20 cellular contexts compared by ENCODE assay signal in genomic region chr16:56604966-56605365, GRCh38. TPM values are rescaled to one million over a fixed set of nuclear protein-coding genes. Genes with fewer than 3 reads are reported as not detected.
DNase-seq lines count a peak whose midpoint lies in the region; ATAC-seq, FAIRE-seq and TF ChIP-seq lines count a peak whose summit lies in the region.
"Had no signal": no experiment of that assay in that cellular context is flagged by ENCODE, and none has a peak within 500 bp of the region (broad histone marks: within the 10 kb centered on the region; RNA-seq: fewer than 3 reads in every experiment).

No MANE protein-coding gene starts in this region.

- H3K4me3 Mint-ChIP-seq in progenitor cell of endocrine pancreas (ENCODE audit: low read depth) = no peak overlapping the region
- H3K4me3 Mint-ChIP-seq: endodermal cell, T-cell had no signal

- POLR2A ChIA-PET in HepG2 (lab: Yijun Ruan, JAX) = interaction anchor here (0.5 to 3.4 kb wide), 2 partner anchors 21 to 83 kb away, joined by 3 to 39 read pairs; partner anchors contain the start of gene MT1E

- no TSS peak for BruUV-seq in HepG2 (replicated peaks; lab: Mats Ljungman, UMichigan)

- intact Hi-C loops in HepG2 (cut with micrococcal nuclease; ENCODE audit: unreplicated experiment) (loop anchor here (10.0 kb wide), 2 partner anchors 50 to 260 kb away; partner anchors contain the start of genes MT1B, MT1F and SLC12A3), lower lobe of right lung (cut with DNase I) (no loop called here)

- H4K20me1 ChIP-seq in HepG2 (ENCODE audit: insufficient read depth, low read length) = no peaks in the 10 kb centered on the region

- peaks cover 6% of the 10 kb centered on the region for H3K4me1 Mint-ChIP-seq in progenitor cell of endocrine pancreas (ENCODE audit: low read depth)

- no peak overlapping the region for H3K4me3 ChIP-seq in liver (ENCODE audit: low read depth in 1 of 3, low read length in 3 of 3)
- H3K4me3 ChIP-seq in HepG2 (replicated peaks in 1 of 3; ENCODE audit: insufficient read depth in 1 of 3, low read depth in 2 of 3, low read length in 3 of 3) = no peak overlapping the region
- H3K4me3 ChIP-seq in lower lobe of right lung = no peak overlapping the region

- 97% methylated on average over 4 of the region's 4 CpGs for WGBS in liver
- 57% methylated on average over 4 of the region's 4 CpGs for WGBS in HepG2 (ENCODE audit: low lambda C conversion rate)

- no peak for TF ChIP-seq RAD21 in liver (IDR thresholded peaks at IDR 0.05)
- TF ChIP-seq RAD21 in HepG2 (CRISPR knock-in tag; IDR thresholded peaks at IDR 0.05) = no peak

- in situ Hi-C loops in HepG2 (cut with HindIII; ENCODE audit: extremely low pct_ligation_motif_present, low pct_unique_long_range_greater_than_20kb) = loop anchor here (5.0 kb wide), 1 partner anchor 97 kb away; no protein-coding TSS in a partner anchor

- peaks cover 4 to 27% (median 8%) of the 10 kb centered on the region in 4 donors for H3K4me1 ChIP-seq in liver (ENCODE audit: control insufficient read depth in 4 of 4, insufficient read depth in 4 of 4, low read length in 3 of 4)
- H3K4me1 ChIP-seq in HepG2 (ENCODE audit: insufficient read depth, low read length) = peaks cover 50% of the 10 kb centered on the region
- peaks cover 34% of the 10 kb centered on the region for H3K4me1 ChIP-seq in lower lobe of right lung

- H3K27ac ChIP-seq in liver (ENCODE audit: low read depth in 1 of 2, low read length in 2 of 2) (peak overlapping the region; percentile 98 to 99), HepG2 (ENCODE audit: extremely low read length, insufficient read depth, low read length) (no peak overlapping the region), lower lobe of right lung (peak overlapping the region; percentile 96)
- H3K27ac ChIP-seq: KMS-11, WERI-Rb-1 had no signal

- H3K27me3 ChIP-seq in liver (ENCODE audit: control insufficient read depth in 4 of 4, insufficient read depth in 4 of 4, low read length in 3 of 4) (no peaks in the 10 kb centered on the region), HepG2 (ENCODE audit: control insufficient read depth in 1 of 2, insufficient read depth in 2 of 2, low read length in 2 of 2) (peaks cover 0 to 7% of the 10 kb centered on the region in 2 experiments; a peak in 2 of 5 replicates), lower lobe of right lung (ENCODE audit: low read depth) (no peaks in the 10 kb centered on the region)

- H3K27me3 Mint-ChIP-seq in progenitor cell of endocrine pancreas = peaks cover 80% of the 10 kb centered on the region

- TF ChIP-seq EP300 in HepG2 (IDR thresholded peaks at IDR 0.05; ENCODE audit: low read depth in 2 of 2, low read length in 2 of 2) (no peak), HepG2 (CRISPR knock-in tag; IDR thresholded peaks at IDR 0.05; ENCODE audit: borderline replicate concordance) (no peak)

- CTCF ChIA-PET in HepG2 (lab: Yijun Ruan, JAX; ENCODE audit: low intra/inter-chr PET ratio, low total read pairs) = no interaction called here

- no peak overlapping the region for H3K27ac Mint-ChIP-seq in progenitor cell of endocrine pancreas
- H3K27ac Mint-ChIP-seq: endodermal cell had no signal

- no peak for ATAC-seq in HepG2
- no peak for ATAC-seq in lower lobe of right lung
- ATAC-seq in GM18873 (IDR thresholded peaks at IDR 0.05; ENCODE audit: low FRiP score, unreplicated experiment) = no peak
- ATAC-seq: T-cell had no signal

- no peak overlapping the region for H3K4me2 ChIP-seq in HepG2 (ENCODE audit: low read depth, low read length)
- H3K4me2 ChIP-seq: KMS-11 had no signal

- no peak overlapping the region for H2AFZ ChIP-seq in HepG2 (ENCODE audit: low read length)

- DNase-seq in HepG2 (ENCODE audit: low spot score) = no peak
- no peak for DNase-seq in lower lobe of right lung
- no peak for DNase-seq in progenitor cell of endocrine pancreas (ENCODE audit: low spot score, unreplicated experiment)
- no peak for DNase-seq in medulla oblongata (ENCODE audit: extremely low spot score)
- DNase-seq: activated CD4-positive, alpha-beta T cell treated with anti-CD3 and anti-CD28 coated beads, Interleukin-2, amount 50 U/mL, for 48 hours; activated naive CD4-positive, alpha-beta T cell treated with Interleukin-2 at 50 U/mL for 16 hours; DMS53; endodermal cell; kidney glomerular epithelial cell; NCI-H1048; NCI-H2081 treated with DMSO at 0.1 percent for 48 hours; NCI-H524; retina; SHP77; T-cell; WERI-Rb-1 had no signal

- no peaks in the 10 kb centered on the region for H3K79me2 ChIP-seq in HepG2 (ENCODE audit: insufficient read depth, low read length)

- no peak for TF ChIP-seq POLR2A in HepG2 (IDR thresholded peaks at IDR 0.05; ENCODE audit: insufficient read depth in 1 of 2, low read depth in 2 of 2, low read length in 2 of 2)

- H3K9me3 Mint-ChIP-seq in progenitor cell of endocrine pancreas (ENCODE audit: low read depth) = no peaks in the 10 kb centered on the region
- H3K9me3 Mint-ChIP-seq: endodermal cell, T-cell had no signal

- no peaks in the 10 kb centered on the region for H3K36me3 Mint-ChIP-seq in progenitor cell of endocrine pancreas (ENCODE audit: insufficient read depth)
- H3K36me3 Mint-ChIP-seq: T-cell had no signal

- no peak for FAIRE-seq in HepG2 (lab: Jason Lieb, UNC)

- H3K9ac ChIP-seq in liver (ENCODE audit: low read depth in 1 of 2, low read length in 2 of 2) (no peak overlapping the region), HepG2 (ENCODE audit: insufficient read depth, low read depth, low read length) (no peak overlapping the region)
- H3K9ac ChIP-seq: KMS-11 had no signal

- no peak for TF ChIP-seq CTCF in liver (IDR thresholded peaks at IDR 0.05; ENCODE audit: low read depth, low read length, missing input control)
- no peak for TF ChIP-seq CTCF in HepG2 (CRISPR knock-in tag; IDR thresholded peaks at IDR 0.05)
- no peak for TF ChIP-seq CTCF in lower lobe of right lung (IDR thresholded peaks at IDR 0.05)
- no peak for TF ChIP-seq CTCF in progenitor cell of endocrine pancreas (IDR thresholded peaks at IDR 0.05; ENCODE audit: unreplicated experiment)

- no peaks in the 10 kb centered on the region for H3K36me3 ChIP-seq in liver (ENCODE audit: control insufficient read depth in 4 of 4, insufficient read depth in 3 of 4, low read depth in 1 of 4, low read length in 3 of 4)
- H3K36me3 ChIP-seq in HepG2 (replicated peaks in 1 of 2; ENCODE audit: control insufficient read depth in 1 of 2, insufficient read depth in 2 of 2, low read length in 2 of 2) = no peaks in the 10 kb centered on the region
- no peaks in the 10 kb centered on the region for H3K36me3 ChIP-seq in lower lobe of right lung
- H3K36me3 ChIP-seq: WERI-Rb-1 had no signal

- H3K9me3 ChIP-seq in liver (ENCODE audit: control insufficient read depth in 4 of 4, low read length in 3 of 4) (no peaks in the 10 kb centered on the region), HepG2 (ENCODE audit: low read length) (no peaks in the 10 kb centered on the region), lower lobe of right lung (no peaks in the 10 kb centered on the region)

RNA-seq across cellular contexts. Expression of gene MT2A, which starts 3.4 kb away (rescaled TPM):
- total RNA-seq in liver (100 to 1,000 TPM in 1 of 2 donors, 10 to 100 TPM in 1; 45.8 to 387 TPM), HepG2 (2016; rRNA removed; fragmentation: Illumina TruSeq; extraction: Trizol) (371 and 409 TPM in 2 replicates), lower lobe of right lung (223 TPM), progenitor cell of endocrine pancreas (11.5 TPM in 2 replicates)
- polyA plus RNA-seq in liver (1,000 to 10,000 TPM; 4,079 to 5,206 TPM), HepG2 (2011; rRNA removed) (115 and 135 TPM in 2 replicates)
- 157 and 189 TPM in 2 replicates for total RNA-seq in HepG2 (2016; cell fraction: cytosol; rRNA removed; fragmentation: Illumina TruSeq; extraction: Trizol; ENCODE audit: low read depth)
- total RNA-seq in HepG2 (2016; cell fraction: insoluble cytoplasmic fraction; rRNA removed; fragmentation: Illumina TruSeq; extraction: Trizol) = 352 and 408 TPM in 2 replicates
- 229 and 245 TPM in 2 replicates for total RNA-seq in HepG2 (2016; cell fraction: membrane; rRNA removed; fragmentation: Illumina TruSeq; extraction: Trizol)
- 163 and 193 TPM in 2 replicates for total RNA-seq in HepG2 (2016; cell fraction: nucleus; rRNA removed; fragmentation: Illumina TruSeq; extraction: Trizol)
- 73.7 and 154 TPM in 2 replicates for polyA plus RNA-seq in HepG2 (2011; cell fraction: cytosol; rRNA removed)
- polyA plus RNA-seq in HepG2 (2011; cell fraction: nucleus; rRNA removed) = 59.7 and 92.9 TPM in 2 replicates
- polyA plus RNA-seq in HepG2 (2012) = 238 and 414 TPM in 2 replicates
- 372 and 462 TPM in 2 replicates for polyA plus RNA-seq in HepG2 (2016; cell fraction: cytosol; fragmentation: Illumina TruSeq; extraction: Trizol; ENCODE audit: low read depth)
- polyA plus RNA-seq in HepG2 (2016; cell fraction: insoluble cytoplasmic fraction; fragmentation: Illumina TruSeq; extraction: Trizol; ENCODE audit: low read depth) = 827 and 1,007 TPM in 2 replicates
- 520 and 590 TPM in 2 replicates for polyA plus RNA-seq in HepG2 (2016; cell fraction: membrane; fragmentation: Illumina TruSeq; extraction: Trizol; ENCODE audit: low read depth)
- polyA plus RNA-seq in HepG2 (2016; cell fraction: nucleus; fragmentation: Illumina TruSeq; extraction: Trizol; ENCODE audit: insufficient read depth, low read depth) = 496 and 540 TPM in 2 replicates
- polyA minus RNA-seq in HepG2 (2011; rRNA and poly(A)+ RNA removed; ENCODE audit: low replicate concordance) = 32.0 and 145 TPM in 2 replicates
- polyA minus RNA-seq in HepG2 (2011; cell fraction: cytosol; rRNA and poly(A)+ RNA removed) = 123 and 174 TPM in 2 replicates
- 12.1 and 19.8 TPM in 2 replicates for polyA minus RNA-seq in HepG2 (2011; cell fraction: nucleus; rRNA and poly(A)+ RNA removed)

RNA-seq across cellular contexts. Expression of gene MT3, which starts 15.6 kb away (rescaled TPM):
- not detected for total RNA-seq in liver
- polyA plus RNA-seq in liver = not detected
- total RNA-seq in HepG2 (2016; rRNA removed; fragmentation: Illumina TruSeq; extraction: Trizol) = not detected in 2 replicates
- total RNA-seq in HepG2 (2016; cell fraction: cytosol; rRNA removed; fragmentation: Illumina TruSeq; extraction: Trizol; ENCODE audit: low read depth) = not detected in 2 replicates
- not detected in 2 replicates for total RNA-seq in HepG2 (2016; cell fraction: insoluble cytoplasmic fraction; rRNA removed; fragmentation: Illumina TruSeq; extraction: Trizol)
- total RNA-seq in HepG2 (2016; cell fraction: membrane; rRNA removed; fragmentation: Illumina TruSeq; extraction: Trizol) = not detected in 2 replicates
- total RNA-seq in HepG2 (2016; cell fraction: nucleus; rRNA removed; fragmentation: Illumina TruSeq; extraction: Trizol) = not detected in 2 replicates
- not detected in 2 replicates for polyA plus RNA-seq in HepG2 (2011; rRNA removed)
- not detected in 2 replicates for polyA plus RNA-seq in HepG2 (2011; cell fraction: cytosol; rRNA removed)
- polyA plus RNA-seq in HepG2 (2011; cell fraction: nucleus; rRNA removed) = not detected in 2 replicates
- not detected in 2 replicates for polyA plus RNA-seq in HepG2 (2012)
- not detected in 2 replicates for polyA plus RNA-seq in HepG2 (2016; cell fraction: cytosol; fragmentation: Illumina TruSeq; extraction: Trizol; ENCODE audit: low read depth)
- polyA plus RNA-seq in HepG2 (2016; cell fraction: insoluble cytoplasmic fraction; fragmentation: Illumina TruSeq; extraction: Trizol; ENCODE audit: low read depth) = not detected in 2 replicates
- not detected in 2 replicates for polyA plus RNA-seq in HepG2 (2016; cell fraction: membrane; fragmentation: Illumina TruSeq; extraction: Trizol; ENCODE audit: low read depth)
- not detected in 2 replicates for polyA plus RNA-seq in HepG2 (2016; cell fraction: nucleus; fragmentation: Illumina TruSeq; extraction: Trizol; ENCODE audit: insufficient read depth, low read depth)
- not detected in 2 replicates for polyA minus RNA-seq in HepG2 (2011; rRNA and poly(A)+ RNA removed; ENCODE audit: low replicate concordance)
- not detected in 2 replicates for polyA minus RNA-seq in HepG2 (2011; cell fraction: cytosol; rRNA and poly(A)+ RNA removed)
- not detected in 2 replicates for polyA minus RNA-seq in HepG2 (2011; cell fraction: nucleus; rRNA and poly(A)+ RNA removed)
- total RNA-seq in lower lobe of right lung = not detected
- not detected in 2 replicates for total RNA-seq in progenitor cell of endocrine pancreas
- total RNA-seq: endodermal cell had no signal

RNA-seq across cellular contexts. Expression of gene MT1E, which starts 20.6 kb away (rescaled TPM):
- total RNA-seq in liver (1,000 to 10,000 TPM in 1 of 2 donors, 100 to 1,000 TPM in 1; 206 to 1,831 TPM), HepG2 (2016; rRNA removed; fragmentation: Illumina TruSeq; extraction: Trizol) (1,072 and 1,398 TPM in 2 replicates), lower lobe of right lung (158 TPM), progenitor cell of endocrine pancreas (4.0 and 5.2 TPM in 2 replicates)
- polyA plus RNA-seq in liver (1,000 to 10,000 TPM in 1 of 2 donors, 100 to 1,000 TPM in 1; 336 to 1,280 TPM), HepG2 (2011; rRNA removed) (65.7 and 110 TPM in 2 replicates)
- 449 and 580 TPM in 2 replicates for total RNA-seq in HepG2 (2016; cell fraction: cytosol; rRNA removed; fragmentation: Illumina TruSeq; extraction: Trizol; ENCODE audit: low read depth)
- 1,060 and 1,516 TPM in 2 replicates for total RNA-seq in HepG2 (2016; cell fraction: insoluble cytoplasmic fraction; rRNA removed; fragmentation: Illumina TruSeq; extraction: Trizol)
- 620 and 688 TPM in 2 replicates for total RNA-seq in HepG2 (2016; cell fraction: membrane; rRNA removed; fragmentation: Illumina TruSeq; extraction: Trizol)
- 375 and 428 TPM in 2 replicates for total RNA-seq in HepG2 (2016; cell fraction: nucleus; rRNA removed; fragmentation: Illumina TruSeq; extraction: Trizol)
- polyA plus RNA-seq in HepG2 (2011; cell fraction: cytosol; rRNA removed) = 60.2 and 170 TPM in 2 replicates
- 44.6 and 58.6 TPM in 2 replicates for polyA plus RNA-seq in HepG2 (2011; cell fraction: nucleus; rRNA removed)
- polyA plus RNA-seq in HepG2 (2012) = 41.0 and 60.0 TPM in 2 replicates
- 331 and 417 TPM in 2 replicates for polyA plus RNA-seq in HepG2 (2016; cell fraction: cytosol; fragmentation: Illumina TruSeq; extraction: Trizol; ENCODE audit: low read depth)
- 916 and 1,090 TPM in 2 replicates for polyA plus RNA-seq in HepG2 (2016; cell fraction: insoluble cytoplasmic fraction; fragmentation: Illumina TruSeq; extraction: Trizol; ENCODE audit: low read depth)
- 493 and 496 TPM in 2 replicates for polyA plus RNA-seq in HepG2 (2016; cell fraction: membrane; fragmentation: Illumina TruSeq; extraction: Trizol; ENCODE audit: low read depth)
- 455 and 459 TPM in 2 replicates for polyA plus RNA-seq in HepG2 (2016; cell fraction: nucleus; fragmentation: Illumina TruSeq; extraction: Trizol; ENCODE audit: insufficient read depth, low read depth)
- polyA minus RNA-seq in HepG2 (2011; rRNA and poly(A)+ RNA removed; ENCODE audit: low replicate concordance) = 37.7 and 61.5 TPM in 2 replicates
- polyA minus RNA-seq in HepG2 (2011; cell fraction: cytosol; rRNA and poly(A)+ RNA removed) = 10.3 and 29.3 TPM in 2 replicates
- polyA minus RNA-seq in HepG2 (2011; cell fraction: nucleus; rRNA and poly(A)+ RNA removed) = 4.0 and 4.5 TPM in 2 replicates

RNA-seq across cellular contexts. Expression of gene MT1M, which starts 27.5 kb away (rescaled TPM):
- 100 to 1,000 TPM in 1 of 2 donors, 10 to 100 TPM in 1; 20.4 to 159 TPM for total RNA-seq in liver
- polyA plus RNA-seq in liver = 100 to 1,000 TPM; 229 to 343 TPM
- total RNA-seq in HepG2 (2016; rRNA removed; fragmentation: Illumina TruSeq; extraction: Trizol) = 4.6 and 5.5 TPM in 2 replicates
- 3.8 and 10.7 TPM in 2 replicates for total RNA-seq in HepG2 (2016; cell fraction: cytosol; rRNA removed; fragmentation: Illumina TruSeq; extraction: Trizol; ENCODE audit: low read depth)
- total RNA-seq in HepG2 (2016; cell fraction: insoluble cytoplasmic fraction; rRNA removed; fragmentation: Illumina TruSeq; extraction: Trizol) = 4.5 and 5.2 TPM in 2 replicates
- 4.8 and 6.1 TPM in 2 replicates for total RNA-seq in HepG2 (2016; cell fraction: membrane; rRNA removed; fragmentation: Illumina TruSeq; extraction: Trizol)
- total RNA-seq in HepG2 (2016; cell fraction: nucleus; rRNA removed; fragmentation: Illumina TruSeq; extraction: Trizol) = 1.6 and 1.9 TPM in 2 replicates
- polyA plus RNA-seq in HepG2 (2011; rRNA removed) = not detected in 2 replicates
- 0.17 TPM in 1 of 2 replicates, not detected in the other for polyA plus RNA-seq in HepG2 (2011; cell fraction: cytosol; rRNA removed)
- not detected in 2 replicates for polyA plus RNA-seq in HepG2 (2011; cell fraction: nucleus; rRNA removed)
- polyA plus RNA-seq in HepG2 (2012) = not detected in 2 replicates
- 4.5 and 9.2 TPM in 2 replicates for polyA plus RNA-seq in HepG2 (2016; cell fraction: cytosol; fragmentation: Illumina TruSeq; extraction: Trizol; ENCODE audit: low read depth)
- 5.1 and 5.3 TPM in 2 replicates for polyA plus RNA-seq in HepG2 (2016; cell fraction: insoluble cytoplasmic fraction; fragmentation: Illumina TruSeq; extraction: Trizol; ENCODE audit: low read depth)
- polyA plus RNA-seq in HepG2 (2016; cell fraction: membrane; fragmentation: Illumina TruSeq; extraction: Trizol; ENCODE audit: low read depth) = 4.1 and 7.0 TPM in 2 replicates
- polyA plus RNA-seq in HepG2 (2016; cell fraction: nucleus; fragmentation: Illumina TruSeq; extraction: Trizol; ENCODE audit: insufficient read depth, low read depth) = 2.3 and 3.0 TPM in 2 replicates
- polyA minus RNA-seq in HepG2 (2011; rRNA and poly(A)+ RNA removed; ENCODE audit: low replicate concordance) = not detected in 2 replicates
- polyA minus RNA-seq in HepG2 (2011; cell fraction: cytosol; rRNA and poly(A)+ RNA removed) = not detected in 2 replicates
- not detected in 2 replicates for polyA minus RNA-seq in HepG2 (2011; cell fraction: nucleus; rRNA and poly(A)+ RNA removed)
- total RNA-seq in lower lobe of right lung = 29.8 TPM
- not detected in 2 replicates for total RNA-seq in progenitor cell of endocrine pancreas
- total RNA-seq: endodermal cell, mononuclear cell, T-cell had no signal

RNA-seq across cellular contexts. Expression of gene MT1A, which starts 33.5 kb away (rescaled TPM):
- total RNA-seq in liver = 10 to 100 TPM; 10.1 to 21.9 TPM
- polyA plus RNA-seq in liver = 100 to 1,000 TPM; 127 to 511 TPM
- total RNA-seq in HepG2 (2016; rRNA removed; fragmentation: Illumina TruSeq; extraction: Trizol) = 10.4 and 14.0 TPM in 2 replicates
- 1.2 and 6.7 TPM in 2 replicates for total RNA-seq in HepG2 (2016; cell fraction: cytosol; rRNA removed; fragmentation: Illumina TruSeq; extraction: Trizol; ENCODE audit: low read depth)
- total RNA-seq in HepG2 (2016; cell fraction: insoluble cytoplasmic fraction; rRNA removed; fragmentation: Illumina TruSeq; extraction: Trizol) = 11.0 and 11.9 TPM in 2 replicates
- 3.9 and 4.7 TPM in 2 replicates for total RNA-seq in HepG2 (2016; cell fraction: membrane; rRNA removed; fragmentation: Illumina TruSeq; extraction: Trizol)
- 2.4 and 4.5 TPM in 2 replicates for total RNA-seq in HepG2 (2016; cell fraction: nucleus; rRNA removed; fragmentation: Illumina TruSeq; extraction: Trizol)
- 4.8 and 8.3 TPM in 2 replicates for polyA plus RNA-seq in HepG2 (2011; rRNA removed)
- 5.8 and 10.7 TPM in 2 replicates for polyA plus RNA-seq in HepG2 (2011; cell fraction: cytosol; rRNA removed)
- 2.9 and 3.7 TPM in 2 replicates for polyA plus RNA-seq in HepG2 (2011; cell fraction: nucleus; rRNA removed)
- polyA plus RNA-seq in HepG2 (2012) = 4.1 and 6.6 TPM in 2 replicates
- 3.5 TPM in 2 replicates for polyA plus RNA-seq in HepG2 (2016; cell fraction: cytosol; fragmentation: Illumina TruSeq; extraction: Trizol; ENCODE audit: low read depth)
- 12.3 and 12.6 TPM in 2 replicates for polyA plus RNA-seq in HepG2 (2016; cell fraction: insoluble cytoplasmic fraction; fragmentation: Illumina TruSeq; extraction: Trizol; ENCODE audit: low read depth)
- polyA plus RNA-seq in HepG2 (2016; cell fraction: membrane; fragmentation: Illumina TruSeq; extraction: Trizol; ENCODE audit: low read depth) = 6.3 and 7.2 TPM in 2 replicates
- polyA plus RNA-seq in HepG2 (2016; cell fraction: nucleus; fragmentation: Illumina TruSeq; extraction: Trizol; ENCODE audit: insufficient read depth, low read depth) = 10.5 and 12.1 TPM in 2 replicates
- 9.5 TPM in 1 of 2 replicates, not detected in the other for polyA minus RNA-seq in HepG2 (2011; rRNA and poly(A)+ RNA removed; ENCODE audit: low replicate concordance)
- polyA minus RNA-seq in HepG2 (2011; cell fraction: cytosol; rRNA and poly(A)+ RNA removed) = 2.8 TPM in 1 of 2 replicates, not detected in the other
- polyA minus RNA-seq in HepG2 (2011; cell fraction: nucleus; rRNA and poly(A)+ RNA removed) = 1.5 TPM in 1 of 2 replicates, not detected in the other
- total RNA-seq in lower lobe of right lung = 4.7 TPM
- not detected in 2 replicates for total RNA-seq in progenitor cell of endocrine pancreas
- total RNA-seq: endodermal cell, mononuclear cell, T-cell had no signal

Comparison
In these comparisons a context has a peak if more than half of its experiments do, and no peak if none do; other contexts are left out.
1. RNA of gene MT1E, which starts 20.6 kb away (total RNA-seq): 206 to 1,831 TPM in liver, 375 to 1,516 TPM in HepG2 and 158 TPM in lower lobe of right lung (single experiment); 4.0 to 5.2 TPM in progenitor cell of endocrine pancreas; every median in the first group is over 10 times any median in the second.